ENCODE assay signal across 15 cellular contexts in genomic region chr10:44984671-44985101, GRCh38. TPM values are rescaled to one million over a fixed set of nuclear protein-coding genes. Genes with fewer than 3 reads are reported as not detected.
DNase-seq lines count a peak whose midpoint lies in the region; ATAC-seq, FAIRE-seq and TF ChIP-seq lines count a peak whose summit lies in the region.
"Had no signal": no experiment of that assay in that cellular context is flagged by ENCODE, and none has a peak within 500 bp of the region (broad histone marks: within the 10 kb centered on the region; RNA-seq: fewer than 3 reads in every experiment).

No MANE protein-coding gene starts in this region.

- H3K9ac ChIP-seq in adipocyte (ENCODE audit: low read length): peak overlapping the region; percentile 76

- 95 to 100% methylated on average over 7 to 8 of the region's 15 CpGs for WGBS in esophagus squamous epithelium, 2 donors

- FAIRE-seq in HTR-8/SVneo (lab: Jason Lieb, UNC): no peak

- DNase-seq in adipocyte (ENCODE audit: low read depth): no peak
- no peak for DNase-seq in esophagus squamous epithelium (lab: John Stamatoyannopoulos, UW)
- no peak for DNase-seq in lower lobe of right lung
- DNase-seq in substantia nigra (lab: John Stamatoyannopoulos, UW): no peak
- no peak for DNase-seq in HTR-8/SVneo (ENCODE audit: insufficient read length, low spot score)
- no peak for DNase-seq in GM03348 (ENCODE audit: low spot score)
- no peak for DNase-seq in EL
- DNase-seq: activated CD4-positive, alpha-beta T cell treated with anti-CD3 and anti-CD28 coated beads for 1 hour; activated naive CD8-positive, alpha-beta T cell treated with anti-CD3 and anti-CD28 coated beads for 36 hours; cortex of kidney; foreskin keratinocyte; mucosa of descending colon; NCI-H2171; SW 1271 had no signal

- intact Hi-C loops in esophagus squamous epithelium (cut with DNase I): no loop called here
- intact Hi-C loops in lower lobe of right lung (cut with DNase I): no loop called here

- H3K9me3 ChIP-seq in adipocyte (ENCODE audit: control insufficient read depth, low read length): no peaks in the 10 kb centered on the region
- H3K9me3 ChIP-seq in esophagus squamous epithelium: no peaks in the 10 kb centered on the region
- H3K9me3 ChIP-seq in lower lobe of right lung: no peaks in the 10 kb centered on the region
- H3K9me3 ChIP-seq: mucosa of descending colon had no signal

- no peaks in the 10 kb centered on the region for H3K27me3 ChIP-seq in adipocyte (replicated peaks; ENCODE audit: control insufficient read depth, insufficient read depth, low read length)
- no peaks in the 10 kb centered on the region for H3K27me3 ChIP-seq in esophagus squamous epithelium
- H3K27me3 ChIP-seq in lower lobe of right lung (ENCODE audit: low read depth): no peaks in the 10 kb centered on the region
- H3K27me3 ChIP-seq: foreskin keratinocyte had no signal

- TF ChIP-seq POLR2A in esophagus squamous epithelium (IDR thresholded peaks at IDR 0.05): no peak
- TF ChIP-seq POLR2A in GM18505 (IDR thresholded peaks at IDR 0.05; ENCODE audit: borderline replicate concordance, extremely low read depth, insufficient read depth, insufficient read length): no peak

- no peak for ATAC-seq in lower lobe of right lung
- no peak for ATAC-seq in GM18505 (IDR thresholded peaks at IDR 0.05; ENCODE audit: unreplicated experiment)
- ATAC-seq: foreskin keratinocyte, mucosa of descending colon had no signal

- TF ChIP-seq CTCF in esophagus squamous epithelium (IDR thresholded peaks at IDR 0.05): no peak
- no peak for TF ChIP-seq CTCF in lower lobe of right lung (IDR thresholded peaks at IDR 0.05)

- H3K27ac ChIP-seq in esophagus squamous epithelium (peak overlapping the region in 3 of 4 donors; percentile 62 to 75 (median 73)), lower lobe of right lung (peak overlapping the region; percentile 72), substantia nigra (ENCODE audit: low read depth, low read length, poor library complexity, severe bottlenecking) (peak overlapping the region; percentile 12)
- H3K27ac ChIP-seq: foreskin keratinocyte had no signal

- H3K36me3 ChIP-seq in adipocyte (ENCODE audit: control insufficient read depth, insufficient read depth, low read length, severe bottlenecking): peaks cover 30% of the 10 kb centered on the region
- peaks cover 0 to 5% (median 0%) of the 10 kb centered on the region in 3 donors for H3K36me3 ChIP-seq in esophagus squamous epithelium
- H3K36me3 ChIP-seq in lower lobe of right lung: peaks cover 43% of the 10 kb centered on the region

- H3K4me1 ChIP-seq in adipocyte (ENCODE audit: control insufficient read depth, insufficient read depth, low read length) (peaks cover 76% of the 10 kb centered on the region), esophagus squamous epithelium (peaks cover 30 to 77% (median 62%) of the 10 kb centered on the region in 3 donors), lower lobe of right lung (peaks cover 76% of the 10 kb centered on the region)

- H3K4me3 ChIP-seq in adipocyte (ENCODE audit: low read length) (no peak overlapping the region), esophagus squamous epithelium (no peak overlapping the region), lower lobe of right lung (no peak overlapping the region)
- H3K4me3 ChIP-seq: mucosa of descending colon had no signal

RNA-seq across cellular contexts. Expression of gene DEPP1, which starts 6.1 kb away (rescaled TPM):
- total RNA-seq in esophagus squamous epithelium (100 to 1,000 TPM in 1 of 4 donors, 10 to 100 TPM in 1, 1 to 10 TPM in 2; 2.5 to 116 (median 27.5) TPM), lower lobe of right lung (108 TPM)

RNA-seq across cellular contexts. Expression of gene ZNF22, which starts 16.0 kb away (rescaled TPM):
- 10 to 100 TPM in 2 of 4 donors, 1 to 10 TPM in 2; 3.6 to 14.5 (median 8.0) TPM for total RNA-seq in esophagus squamous epithelium
- 22.1 TPM for total RNA-seq in lower lobe of right lung

RNA-seq across cellular contexts. Expression of gene RASSF4, which starts 25.1 kb away (rescaled TPM):
- total RNA-seq in esophagus squamous epithelium (10 to 100 TPM in 1 of 4 donors, 1 to 10 TPM in 3; 1.7 to 22.5 (median 7.4) TPM), lower lobe of right lung (49.0 TPM)

Comparison
In these comparisons a context has a peak if more than half of its experiments do, and no peak if none do; other contexts are left out.
1. H3K27ac ChIP-seq: peak in every context shown above with its lines; median percentile 73 in esophagus squamous epithelium; 72 in lower lobe of right lung; 12 in substantia nigra.